In genomic region chr22:40857309-40857851, GRCh38 we compare ENCODE assay signal across 8 cellular contexts. TPM values are rescaled to one million over a fixed set of nuclear protein-coding genes. Genes with fewer than 3 reads are reported as not detected.
DNase-seq lines count a peak whose midpoint lies in the region; ATAC-seq and TF ChIP-seq lines count a peak whose summit lies in the region.

No MANE protein-coding gene starts in this region.

- H3K36me3 ChIP-seq in left lung: peaks cover 0 to 4% of the 10 kb centered on the region in 2 donors
- H3K36me3 ChIP-seq in transverse colon: no peaks in the 10 kb centered on the region

- ATAC-seq in left lung: no peak
- ATAC-seq in GM21723 (IDR thresholded peaks at IDR 0.05; ENCODE audit: unreplicated experiment): no peak

- in situ Hi-C loops in transverse colon (cut with MboI; ENCODE audit: low pct_ligation_motif_present in 1 of 4, low pct_unique_long_range_greater_than_20kb in 1 of 4, low sequenced_read_pairs in 3 of 4): no loop called here

- H3K4me1 ChIP-seq in left lung (peaks cover 41 to 44% of the 10 kb centered on the region in 2 donors), transverse colon (peaks cover 36 to 53% (median 39%) of the 10 kb centered on the region in 4 donors)

- TF ChIP-seq CTCF in left lung (IDR thresholded peaks at IDR 0.05): no peak
- no peak for TF ChIP-seq CTCF in transverse colon (IDR thresholded peaks at IDR 0.05)

- DNase-seq in activated T-cell treated with anti-CD3 and anti-CD28 coated beads for 4 hours (peak; percentile 2), left lung (no peak), transverse colon (no peak), GM19240 (ENCODE audit: insufficient read length, low spot score) (no peak)
- no peak for DNase-seq in activated T-cell treated with anti-CD3 and anti-CD28 coated beads, Interleukin-2, amount 50 U/mL, for 48 hours
- DNase-seq in stimulated activated CD4-positive, alpha-beta T cell treated with anti-CD3 and anti-CD28 coated beads, Interleukin-1b, Interleukin-23, amount 100 ng/mL, for 48 hours: no peak

- no peaks in the 10 kb centered on the region for H3K9me3 ChIP-seq in left lung
- H3K9me3 ChIP-seq in transverse colon: no peaks in the 10 kb centered on the region

- TF ChIP-seq EP300 in transverse colon (IDR thresholded peaks at IDR 0.05; ENCODE audit: low read depth): no peak

- TF ChIP-seq POLR2A in transverse colon (IDR thresholded peaks at IDR 0.05): no peak

- H3K27me3 ChIP-seq in left lung: no peaks in the 10 kb centered on the region
- no peaks in the 10 kb centered on the region for H3K27me3 ChIP-seq in transverse colon

- WGBS in transverse colon (ENCODE audit: low coverage in 1 of 2), 2 donors: 3 to 14% methylated on average over 6 to 18 of the region's 18 CpGs

- H3K27ac ChIP-seq in angular gyrus (ENCODE audit: low read depth, low read length) (peak overlapping the region; percentile 100), left lung (peak overlapping the region; percentile 98 to 99), transverse colon (peak overlapping the region; percentile 96 to 99 (median 98))

- intact Hi-C loops in left lung (cut with DNase I) (no loop called here), transverse colon (cut with DNase I; ENCODE audit: low total_unique reads) (no loop called here)

- H3K4me3 ChIP-seq in left lung: peak overlapping the region; percentile 73 to 93
- peak overlapping the region; percentile 71 to 100 (median 88) for H3K4me3 ChIP-seq in transverse colon

RNA-seq across cellular contexts. Expression of gene XPNPEP3, which starts 0.4 kb away (rescaled TPM):
- total RNA-seq in left lung: 10 to 100 TPM; 23.2 to 24.6 TPM
- total RNA-seq in transverse colon: 10 to 100 TPM in 1 of 4 donors, 1 to 10 TPM in 3; 5.8 to 14.1 (median 7.8) TPM

RNA-seq across cellular contexts. Expression of gene ST13, which starts 0.9 kb away (rescaled TPM):
- total RNA-seq in left lung: 100 to 1,000 TPM; 161 to 189 TPM
- total RNA-seq in transverse colon: 100 to 1,000 TPM in 2 of 4 donors, 10 to 100 TPM in 2; 39.6 to 113 (median 79.7) TPM

RNA-seq across cellular contexts. Expression of gene DNAJB7, which starts 4.5 kb away (rescaled TPM):
- total RNA-seq in left lung (not detected), transverse colon (10 to 100 TPM in 1 of 4 donors, under 1 TPM in 2, not detected in 1; 0.55 to 24.9 (median 0.64) TPM)

RNA-seq across cellular contexts. Expression of gene SLC25A17, which starts 38.2 kb away (rescaled TPM):
- total RNA-seq in left lung: 10 to 100 TPM; 18.3 to 18.5 TPM
- total RNA-seq in transverse colon: 10 to 100 TPM in 3 of 4 donors, 1 to 10 TPM in 1; 8.0 to 20.2 (median 12.5) TPM
